Comparison of ENCODE assay signal across 1 cellular context in the genomic region with DNA sequence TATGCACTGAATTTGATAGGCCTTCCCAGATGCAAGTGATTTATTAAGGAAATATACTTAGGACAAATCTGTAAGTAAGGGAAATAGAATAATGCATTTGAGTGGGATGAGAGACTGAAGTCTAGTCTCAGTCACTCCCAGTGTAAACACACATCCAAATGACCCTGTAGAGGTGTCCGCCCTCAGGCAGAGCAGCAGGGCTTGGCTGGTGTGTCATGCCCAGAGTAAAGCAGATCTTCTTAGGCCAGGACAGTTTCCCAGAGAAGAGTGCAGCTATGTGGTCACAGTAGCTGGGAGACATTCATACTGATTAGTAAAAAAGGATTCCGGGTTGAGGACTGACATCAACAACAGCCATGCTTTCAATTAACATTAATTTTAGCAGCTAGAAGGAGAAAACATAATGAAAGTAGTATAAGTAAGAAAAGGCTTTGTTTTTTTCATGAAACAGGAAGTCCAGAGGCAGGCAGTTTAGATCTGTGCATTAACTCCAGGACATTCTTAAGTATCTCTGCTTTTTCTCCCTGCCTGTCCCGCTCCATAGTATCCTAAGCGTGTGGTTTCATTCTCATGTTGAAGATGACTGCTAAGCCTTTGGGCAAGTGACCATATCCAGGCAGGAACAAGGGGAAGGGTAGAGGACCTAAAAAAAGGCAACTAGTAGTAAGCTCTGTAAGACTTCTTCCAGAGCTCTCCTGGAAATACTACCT.
TF ChIP-seq lines count a peak whose summit lies in the region.

No MANE protein-coding gene starts in this region.

TF ChIP-seq in HepG2, 621 proteins besides CTCF, POLR2A, EP300 and RAD21:
- TF ChIP-seq NFIB (CRISPR knock-in tag; IDR thresholded peaks at IDR 0.05; ENCODE audit: borderline replicate concordance) (no peak), NCOA1 (CRISPR knock-in tag; IDR thresholded peaks at IDR 0.05) (no peak)
